ENCODE assay signal across 3 cellular contexts in the genomic region with DNA sequence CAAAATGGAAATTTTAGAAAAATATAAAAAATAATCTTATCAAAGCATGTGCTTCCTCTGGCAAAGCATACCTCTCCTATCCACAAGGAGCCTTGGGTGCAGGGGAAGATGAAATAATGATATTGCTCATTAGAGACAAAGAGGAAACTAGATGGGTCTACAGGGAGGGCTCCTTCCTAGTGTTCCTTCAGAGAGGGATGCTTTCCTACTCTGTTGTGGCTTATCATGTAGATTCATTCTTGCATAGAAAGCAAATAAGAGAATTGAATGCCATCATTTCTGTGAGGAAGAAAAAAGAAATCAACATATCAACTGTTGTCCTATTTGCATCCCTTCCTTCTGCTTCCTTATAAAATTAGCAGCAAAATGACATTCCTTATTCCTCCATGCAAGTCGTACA.
TF ChIP-seq lines count a peak whose summit lies in the region.

No MANE protein-coding gene starts in this region.

TF ChIP-seq in WTC11, 78 proteins besides CTCF, POLR2A, EP300 and RAD21:
- no peak for TF ChIP-seq ZNF232 (CRISPR knock-in tag; IDR thresholded peaks at IDR 0.05)
- TF ChIP-seq ZBTB21 (CRISPR knock-in tag; IDR thresholded peaks at IDR 0.05; ENCODE audit: borderline replicate concordance), result no peak
- TF ChIP-seq NFATC4 (CRISPR knock-in tag; IDR thresholded peaks at IDR 0.05), result no peak
- TF ChIP-seq JAZF1 (CRISPR knock-in tag; IDR thresholded peaks at IDR 0.05), result no peak
- TF ChIP-seq, protein P1, sequence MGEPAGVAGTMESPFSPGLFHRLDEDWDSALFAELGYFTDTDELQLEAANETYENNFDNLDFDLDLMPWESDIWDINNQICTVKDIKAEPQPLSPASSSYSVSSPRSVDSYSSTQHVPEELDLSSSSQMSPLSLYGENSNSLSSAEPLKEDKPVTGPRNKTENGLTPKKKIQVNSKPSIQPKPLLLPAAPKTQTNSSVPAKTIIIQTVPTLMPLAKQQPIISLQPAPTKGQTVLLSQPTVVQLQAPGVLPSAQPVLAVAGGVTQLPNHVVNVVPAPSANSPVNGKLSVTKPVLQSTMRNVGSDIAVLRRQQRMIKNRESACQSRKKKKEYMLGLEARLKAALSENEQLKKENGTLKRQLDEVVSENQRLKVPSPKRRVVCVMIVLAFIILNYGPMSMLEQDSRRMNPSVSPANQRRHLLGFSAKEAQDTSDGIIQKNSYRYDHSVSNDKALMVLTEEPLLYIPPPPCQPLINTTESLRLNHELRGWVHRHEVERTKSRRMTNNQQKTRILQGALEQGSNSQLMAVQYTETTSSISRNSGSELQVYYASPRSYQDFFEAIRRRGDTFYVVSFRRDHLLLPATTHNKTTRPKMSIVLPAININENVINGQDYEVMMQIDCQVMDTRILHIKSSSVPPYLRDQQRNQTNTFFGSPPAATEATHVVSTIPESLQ (CRISPR knock-in tag; IDR thresholded peaks at IDR 0.05), result no peak

TF ChIP-seq in H1, 55 proteins besides CTCF, POLR2A, EP300 and RAD21:
- TF ChIP-seq MAFK (IDR thresholded peaks at IDR 0.05; ENCODE audit: low read depth, low read length) (no peak), EGR1 (IDR thresholded peaks at IDR 0.05; ENCODE audit: borderline replicate concordance, low read depth, low read length) (no peak), FOSL1 (IDR thresholded peaks at IDR 0.05; ENCODE audit: insufficient read depth, low read depth, low read length) (no peak), PHF8 (conservative IDR thresholded peaks at IDR 0.05; ENCODE audit: low read depth, low read length) (no peak), CBX5 (IDR thresholded peaks at IDR 0.05; ENCODE audit: low read depth, low read length) (no peak), RXRA (IDR thresholded peaks at IDR 0.05; ENCODE audit: insufficient read depth, low read depth, low read length) (no peak), SIN3A (conservative IDR thresholded peaks at IDR 0.05 in 1 of 2, IDR thresholded peaks at IDR 0.05 in 1 of 2; ENCODE audit: low read depth in 1 of 2, low read length in 2 of 2) (no peak), RBBP5 (IDR thresholded peaks at IDR 0.05; ENCODE audit: borderline replicate concordance, low read depth, low read length) (no peak), TAF1 (IDR thresholded peaks at IDR 0.05; ENCODE audit: low read depth, low read length) (no peak), RNF2 (IDR thresholded peaks at IDR 0.05; ENCODE audit: borderline replicate concordance, low read depth, low read length, missing control alignments, poor library complexity, severe bottlenecking) (no peak), POU5F1 (IDR thresholded peaks at IDR 0.05; ENCODE audit: low read depth, low read length) (no peak), POLR2AphosphoS5 (IDR thresholded peaks at IDR 0.05; ENCODE audit: low read depth, low read length) (no peak), CEBPB (IDR thresholded peaks at IDR 0.05; ENCODE audit: low read depth, low read length) (no peak), KDM4A (IDR thresholded peaks at IDR 0.05; ENCODE audit: low read depth, low read length, severe bottlenecking) (no peak), BRCA1 (IDR thresholded peaks at IDR 0.05; ENCODE audit: low read depth, low read length) (no peak), CREB1 (IDR thresholded peaks at IDR 0.05) (no peak), CHD1 (IDR thresholded peaks at IDR 0.05; ENCODE audit: low read depth, low read length) (no peak), EZH2 (IDR thresholded peaks at IDR 0.05; ENCODE audit: low read depth, low read length, severe bottlenecking) (no peak), CTBP2 (IDR thresholded peaks at IDR 0.05; ENCODE audit: borderline replicate concordance, insufficient read depth, insufficient read length, low read length) (no peak)
- TF ChIP-seq, protein P2, sequence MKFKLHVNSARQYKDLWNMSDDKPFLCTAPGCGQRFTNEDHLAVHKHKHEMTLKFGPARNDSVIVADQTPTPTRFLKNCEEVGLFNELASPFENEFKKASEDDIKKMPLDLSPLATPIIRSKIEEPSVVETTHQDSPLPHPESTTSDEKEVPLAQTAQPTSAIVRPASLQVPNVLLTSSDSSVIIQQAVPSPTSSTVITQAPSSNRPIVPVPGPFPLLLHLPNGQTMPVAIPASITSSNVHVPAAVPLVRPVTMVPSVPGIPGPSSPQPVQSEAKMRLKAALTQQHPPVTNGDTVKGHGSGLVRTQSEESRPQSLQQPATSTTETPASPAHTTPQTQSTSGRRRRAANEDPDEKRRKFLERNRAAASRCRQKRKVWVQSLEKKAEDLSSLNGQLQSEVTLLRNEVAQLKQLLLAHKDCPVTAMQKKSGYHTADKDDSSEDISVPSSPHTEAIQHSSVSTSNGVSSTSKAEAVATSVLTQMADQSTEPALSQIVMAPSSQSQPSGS (IDR thresholded peaks at IDR 0.05; ENCODE audit: low read length), result no peak

TF ChIP-seq in neural cell, 6 proteins besides CTCF, POLR2A, EP300 and RAD21:
- TF ChIP-seq, protein P3, sequence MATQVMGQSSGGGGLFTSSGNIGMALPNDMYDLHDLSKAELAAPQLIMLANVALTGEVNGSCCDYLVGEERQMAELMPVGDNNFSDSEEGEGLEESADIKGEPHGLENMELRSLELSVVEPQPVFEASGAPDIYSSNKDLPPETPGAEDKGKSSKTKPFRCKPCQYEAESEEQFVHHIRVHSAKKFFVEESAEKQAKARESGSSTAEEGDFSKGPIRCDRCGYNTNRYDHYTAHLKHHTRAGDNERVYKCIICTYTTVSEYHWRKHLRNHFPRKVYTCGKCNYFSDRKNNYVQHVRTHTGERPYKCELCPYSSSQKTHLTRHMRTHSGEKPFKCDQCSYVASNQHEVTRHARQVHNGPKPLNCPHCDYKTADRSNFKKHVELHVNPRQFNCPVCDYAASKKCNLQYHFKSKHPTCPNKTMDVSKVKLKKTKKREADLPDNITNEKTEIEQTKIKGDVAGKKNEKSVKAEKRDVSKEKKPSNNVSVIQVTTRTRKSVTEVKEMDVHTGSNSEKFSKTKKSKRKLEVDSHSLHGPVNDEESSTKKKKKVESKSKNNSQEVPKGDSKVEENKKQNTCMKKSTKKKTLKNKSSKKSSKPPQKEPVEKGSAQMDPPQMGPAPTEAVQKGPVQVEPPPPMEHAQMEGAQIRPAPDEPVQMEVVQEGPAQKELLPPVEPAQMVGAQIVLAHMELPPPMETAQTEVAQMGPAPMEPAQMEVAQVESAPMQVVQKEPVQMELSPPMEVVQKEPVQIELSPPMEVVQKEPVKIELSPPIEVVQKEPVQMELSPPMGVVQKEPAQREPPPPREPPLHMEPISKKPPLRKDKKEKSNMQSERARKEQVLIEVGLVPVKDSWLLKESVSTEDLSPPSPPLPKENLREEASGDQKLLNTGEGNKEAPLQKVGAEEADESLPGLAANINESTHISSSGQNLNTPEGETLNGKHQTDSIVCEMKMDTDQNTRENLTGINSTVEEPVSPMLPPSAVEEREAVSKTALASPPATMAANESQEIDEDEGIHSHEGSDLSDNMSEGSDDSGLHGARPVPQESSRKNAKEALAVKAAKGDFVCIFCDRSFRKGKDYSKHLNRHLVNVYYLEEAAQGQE (IDR thresholded peaks at IDR 0.05; ENCODE audit: borderline replicate concordance), result no peak
- TF ChIP-seq EZH2 (IDR thresholded peaks at IDR 0.05; ENCODE audit: borderline replicate concordance, insufficient read depth, low read length, poor library complexity, severe bottlenecking) (no peak), MXI1 (conservative IDR thresholded peaks at IDR 0.05; ENCODE audit: poor library complexity, severe bottlenecking) (no peak), POLR2AphosphoS5 (IDR thresholded peaks at IDR 0.05) (no peak), SMC3 (conservative IDR thresholded peaks at IDR 0.05; ENCODE audit: poor library complexity) (no peak), TAF1 (IDR thresholded peaks at IDR 0.05; ENCODE audit: low read depth) (no peak)
